In the genomic region with DNA sequence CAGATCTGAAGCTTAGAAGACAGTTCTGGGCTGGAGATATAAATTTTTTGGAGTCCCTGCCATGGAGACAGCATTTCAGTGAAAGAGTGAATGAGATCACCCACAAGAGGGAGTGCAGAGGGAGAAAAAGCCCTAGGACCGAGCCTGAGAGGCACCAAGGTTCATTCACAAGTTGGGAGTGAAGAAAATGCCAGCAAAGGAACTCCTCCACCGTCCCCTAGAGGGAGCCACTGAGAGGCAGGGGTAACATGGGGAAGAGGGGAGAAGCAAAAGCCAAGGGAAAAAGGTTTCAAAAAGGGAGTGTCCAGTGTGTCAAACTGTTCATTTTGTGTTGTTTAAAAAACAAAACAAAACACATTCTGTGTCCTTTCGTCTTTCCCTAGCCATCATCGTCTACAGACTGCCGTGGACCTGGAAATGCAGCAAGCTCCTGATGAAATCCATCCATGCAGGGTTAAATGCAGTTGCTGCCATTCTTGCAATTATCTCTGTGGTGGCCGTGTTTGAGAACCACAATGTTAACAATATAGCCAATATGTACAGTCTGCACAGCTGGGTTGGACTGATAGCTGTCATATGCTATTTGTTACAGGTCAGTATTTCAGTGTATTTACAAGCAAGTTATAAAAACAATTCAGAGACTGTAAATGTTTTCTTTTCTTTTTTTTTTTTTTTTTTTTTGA, we compare ENCODE assay signal across 9 cellular contexts. TPM values are rescaled to one million over a fixed set of nuclear protein-coding genes. Genes with fewer than 3 reads are reported as not detected.
DNase-seq lines count a peak whose midpoint lies in the region; ATAC-seq, FAIRE-seq and TF ChIP-seq lines count a peak whose summit lies in the region.
"Had no signal": no experiment of that assay in that cellular context is flagged by ENCODE, and none has a peak within 500 bp of the region (broad histone marks: within the 10 kb centered on the region; RNA-seq: fewer than 3 reads in every experiment).

No MANE protein-coding gene starts in this region.

- H3K27me3 ChIP-seq in A673 (replicated peaks; ENCODE audit: insufficient read depth, low read depth, low read length, poor library complexity), result no peaks in the 10 kb centered on the region
- no peaks in the 10 kb centered on the region for H3K27me3 ChIP-seq in esophagus muscularis mucosa

- TF ChIP-seq EP300 in esophagus muscularis mucosa (IDR thresholded peaks at IDR 0.05), result no peak

- WGBS in esophagus muscularis mucosa, result 83% methylated on average over 6 of the region's 6 CpGs

- intact Hi-C loops in A673 (cut with micrococcal nuclease; ENCODE audit: unreplicated experiment), result no loop called here
- intact Hi-C loops in esophagus muscularis mucosa (cut with DNase I), result no loop called here

- BruUV-seq in A673 (replicated peaks; lab: Mats Ljungman, UMichigan), result no TSS peak

- CTCF ChIA-PET in A673 (lab: Charles Lee), result interaction anchor here (0.6 kb wide), 1 partner anchor 102 kb away, joined by 7 read pairs; no protein-coding TSS in a partner anchor

- TF ChIP-seq CTCF in A673 (conservative IDR thresholded peaks at IDR 0.05; ENCODE audit: low read depth, low read length), result peak; percentile 50
- TF ChIP-seq CTCF in GM12864 (IDR thresholded peaks at IDR 0.05; ENCODE audit: low read depth, low read length, missing control alignments), result peak; percentile 71
- TF ChIP-seq CTCF in esophagus muscularis mucosa (IDR thresholded peaks at IDR 0.05), result peak in 1 of 3 experiments; percentile 31

- H3K4me1 ChIP-seq in A673 (ENCODE audit: insufficient read depth, low read length, poor library complexity, severe bottlenecking) (no peaks in the 10 kb centered on the region), esophagus muscularis mucosa (peaks cover 0 to 13% (median 4%) of the 10 kb centered on the region in 4 donors)

- no peak overlapping the region for H3K27ac Mint-ChIP-seq in stimulated activated memory B cell treated with anti-CD40 and anti-IgM and Interleukin-4, amounts not matched to agents 10 μg/mL and 1 μg/mL and 100 μg/mL, for 72 hours

- no peak for FAIRE-seq in frontal cortex (lab: Jason Lieb, UNC)
- FAIRE-seq: TTC549 had no signal

- POLR2A ChIA-PET in A673 (lab: Charles Lee; ENCODE audit: low non-redundant PET), result no interaction called here

- H3K4me3 ChIP-seq in A673 (ENCODE audit: low read depth, low read length, poor library complexity, severe bottlenecking) (no peak overlapping the region), GM12864 (ENCODE audit: low read depth, low read length) (no peak overlapping the region), esophagus muscularis mucosa (no peak overlapping the region)

- no peak for TF ChIP-seq POLR2A in esophagus muscularis mucosa (IDR thresholded peaks at IDR 0.05; ENCODE audit: low read depth)

- no peaks in the 10 kb centered on the region for H3K9me3 ChIP-seq in A673 (ENCODE audit: low read depth, low read length, poor library complexity, severe bottlenecking)
- no peaks in the 10 kb centered on the region for H3K9me3 ChIP-seq in esophagus muscularis mucosa

- no peak overlapping the region for H3K4me3 Mint-ChIP-seq in stimulated activated memory B cell treated with anti-CD40 and anti-IgM and Interleukin-4, amounts not matched to agents 10 μg/mL and 1 μg/mL and 100 μg/mL, for 72 hours

- H3K27ac ChIP-seq in A673 (ENCODE audit: low read depth, low read length, poor library complexity, severe bottlenecking) (no peak overlapping the region), esophagus muscularis mucosa (replicated peaks in 1 of 4) (no peak overlapping the region)

- H3K9me3 Mint-ChIP-seq in stimulated activated memory B cell treated with anti-CD40 and anti-IgM and Interleukin-4, amounts not matched to agents 10 μg/mL and 1 μg/mL and 100 μg/mL, for 72 hours, result no peaks in the 10 kb centered on the region

- DNase-seq in A673 (ENCODE audit: low spot score) (peak; percentile 17), GM12864 (ENCODE audit: low read depth) (no peak), NCI-H748 (lab: John Stamatoyannopoulos, UW; ENCODE audit: unreplicated experiment) (peak; percentile 89), esophagus muscularis mucosa (ENCODE audit: extremely low spot score) (peak; percentile 17), frontal cortex (ENCODE audit: low spot score in 2 of 2) (no peak), DMS79 treated with DMSO at 0.1 percent for 48 hours (lab: John Stamatoyannopoulos, UW) (no peak), putamen (ENCODE audit: low spot score) (no peak)

- H3K36me3 Mint-ChIP-seq in stimulated activated memory B cell treated with anti-CD40 and anti-IgM and Interleukin-4, amounts not matched to agents 10 μg/mL and 1 μg/mL and 100 μg/mL, for 72 hours, result no peaks in the 10 kb centered on the region

- peaks cover 47% of the 10 kb centered on the region for H3K27me3 Mint-ChIP-seq in stimulated activated memory B cell treated with anti-CD40 and anti-IgM and Interleukin-4, amounts not matched to agents 10 μg/mL and 1 μg/mL and 100 μg/mL, for 72 hours

- no peak for ATAC-seq in stimulated activated memory B cell treated with anti-CD40 and anti-IgM and Interleukin-4, amounts not matched to agents 10 μg/mL and 1 μg/mL and 100 μg/mL, for 72 hours

- H3K36me3 ChIP-seq in A673 (ENCODE audit: insufficient read depth, low read length, poor library complexity, severe bottlenecking) (no peaks in the 10 kb centered on the region), esophagus muscularis mucosa (peaks cover 10 to 40% (median 30%) of the 10 kb centered on the region in 4 donors)

- H3K4me1 Mint-ChIP-seq in stimulated activated memory B cell treated with anti-CD40 and anti-IgM and Interleukin-4, amounts not matched to agents 10 μg/mL and 1 μg/mL and 100 μg/mL, for 72 hours, result peaks cover 11% of the 10 kb centered on the region

RNA-seq across cellular contexts. Expression of a gene that starts 19.1 kb away (rescaled TPM):
- total RNA-seq in A673 (2021) (7.3 and 8.5 TPM in 2 replicates), esophagus muscularis mucosa (100 to 1,000 TPM; 133 to 281 (median 197) TPM), frontal cortex (10.2 TPM)

Comparison
In these comparisons a context has a peak if more than half of its experiments do, and no peak if none do; other contexts are left out.
1. DNase-seq: peak in A673 (single experiment), NCI-H748 (single experiment) and esophagus muscularis mucosa (single experiment); none in GM12864 (single experiment), frontal cortex (0 of 2), DMS79 treated with DMSO at 0.1 percent for 48 hours (single experiment) and putamen (single experiment).
2. RNA of a gene that starts 19.1 kb away (total RNA-seq): 133 to 281 TPM in esophagus muscularis mucosa; 10.2 TPM in frontal cortex (single experiment) and 7.3 to 8.5 TPM in A673; every median in the first group is over 10 times any median in the second.